ENCODE assay signal across 17 cellular contexts in the genomic region with DNA sequence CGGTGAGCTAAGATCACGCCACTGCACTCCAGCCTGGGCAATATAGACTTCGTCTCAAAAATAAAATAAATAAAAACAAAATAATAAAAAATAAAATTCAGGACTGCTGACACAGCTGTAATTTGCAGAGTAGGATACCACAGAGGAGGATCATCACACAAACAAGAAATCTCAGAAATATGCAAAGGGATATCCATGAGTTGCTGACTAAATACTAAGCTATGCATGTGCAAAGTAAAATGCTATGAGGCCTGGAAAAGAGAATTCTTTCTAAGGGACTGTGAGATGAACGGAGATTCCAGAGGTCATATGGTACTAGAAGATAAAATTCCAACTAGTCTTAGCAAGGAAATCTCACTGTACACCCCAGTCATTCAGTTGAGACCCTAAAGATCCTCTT.
DNase-seq lines count a peak whose midpoint lies in the region; ATAC-seq lines count a peak whose summit lies in the region.
"Had no signal": no experiment of that assay in that cellular context is flagged by ENCODE, and none has a peak within 500 bp of the region (broad histone marks: within the 10 kb centered on the region; RNA-seq: fewer than 3 reads in every experiment).

No MANE protein-coding gene starts in this region.

- no peak for ATAC-seq in GM18511 (IDR thresholded peaks at IDR 0.05; ENCODE audit: unreplicated experiment)

- intact Hi-C loops in posterior cingulate gyrus (cut with DNase I), result no loop called here
- intact Hi-C loops in activated T-helper 1 cell treated with anti-CD3 and anti-CD28 coated beads, Interleukin-12 subunit alpha, Interleukin-12 subunit beta, Interleukin-2, Interleukin-4 antibody, amounts not matched to agents 30 ng/mL and 10 ng/mL and 1 ng/mL, durations not matched to agents 14 hours and 24 hours and 36 hours (cut with micrococcal nuclease), result no loop called here

- no peak overlapping the region for H3K4me2 ChIP-seq in trophoblast cell (ENCODE audit: low read length)

- peaks cover 1% of the 10 kb centered on the region for H3K9me3 ChIP-seq in trophoblast cell (ENCODE audit: insufficient read depth, low read depth, low read length)
- H3K9me3 ChIP-seq: thyroid gland had no signal

- peaks cover 2 to 3% of the 10 kb centered on the region in 2 experiments for H3K4me1 ChIP-seq in trophoblast cell (ENCODE audit: control insufficient read depth in 1 of 2, insufficient read depth in 2 of 2, low read length in 2 of 2)
- H3K4me1 ChIP-seq: left ventricle myocardium inferior had no signal

- peak overlapping the region; percentile 54 for H3K27ac ChIP-seq in trophoblast cell (ENCODE audit: low read depth, low read length)
- H3K27ac ChIP-seq: left ventricle myocardium inferior, thyroid gland had no signal

- H4K12ac ChIP-seq in trophoblast cell (ENCODE audit: low read depth, low read length), result no peak overlapping the region

- no peaks in the 10 kb centered on the region for H3K27me3 Mint-ChIP-seq in activated T-helper 1 cell treated with anti-CD3 and anti-CD28 coated beads, Interleukin-12 subunit alpha, Interleukin-12 subunit beta, Interleukin-2, Interleukin-4 antibody, amounts not matched to agents 30 ng/mL and 10 ng/mL and 1 ng/mL, durations not matched to agents 14 hours and 24 hours and 36 hours (ENCODE audit: insufficient read depth)

- no peaks in the 10 kb centered on the region for H3K4me1 Mint-ChIP-seq in activated T-helper 1 cell treated with anti-CD3 and anti-CD28 coated beads, Interleukin-12 subunit alpha, Interleukin-12 subunit beta, Interleukin-2, Interleukin-4 antibody, amounts not matched to agents 30 ng/mL and 10 ng/mL and 1 ng/mL, durations not matched to agents 14 hours and 24 hours and 36 hours (ENCODE audit: low read depth)

- WGBS in trophoblast cell (ENCODE audit: extremely low coverage, insufficient coverage, insufficient read length), result no CpG with 5 or more reads among the region's 4 CpGs

- H4K8ac ChIP-seq in trophoblast cell (ENCODE audit: low read depth, low read length), result no peak overlapping the region

- H3K79me2 ChIP-seq in trophoblast cell (ENCODE audit: control insufficient read depth, insufficient read depth, low read length, poor library complexity), result no peaks in the 10 kb centered on the region

- no peak overlapping the region for H3K4me3 ChIP-seq in trophoblast cell (ENCODE audit: low read depth, low read length)
- H3K4me3 ChIP-seq: left ventricle myocardium inferior, thyroid gland had no signal

- no peak overlapping the region for H3K9ac ChIP-seq in trophoblast cell (ENCODE audit: low read length)

- H3K36me3 Mint-ChIP-seq in activated T-helper 1 cell treated with anti-CD3 and anti-CD28 coated beads, Interleukin-12 subunit alpha, Interleukin-12 subunit beta, Interleukin-2, Interleukin-4 antibody, amounts not matched to agents 30 ng/mL and 10 ng/mL and 1 ng/mL, durations not matched to agents 14 hours and 24 hours and 36 hours (ENCODE audit: low read depth), result peaks cover 3% of the 10 kb centered on the region

- no peak overlapping the region for H2BK12ac ChIP-seq in trophoblast cell (ENCODE audit: low read length)

- no peak overlapping the region for H2AK5ac ChIP-seq in trophoblast cell (ENCODE audit: low read length)

- no peak overlapping the region for H3K4me3 Mint-ChIP-seq in activated T-helper 1 cell treated with anti-CD3 and anti-CD28 coated beads, Interleukin-12 subunit alpha, Interleukin-12 subunit beta, Interleukin-2, Interleukin-4 antibody, amounts not matched to agents 30 ng/mL and 10 ng/mL and 1 ng/mL, durations not matched to agents 14 hours and 24 hours and 36 hours
- H3K4me3 Mint-ChIP-seq: activated naive CD4-positive, alpha-beta T cell treated with anti-CD3 and anti-CD28 coated beads for 36 hours; T-helper 2 cell treated with Interferon-gamma antibody and Interleukin-4, amounts not matched to agents 5 μg/mL and 100 μg/mL, for 36 hours had no signal

- DNase-seq in EL (peak; percentile 91), RPMI7951 (ENCODE audit: low read depth) (peak; percentile 43), fibroblast of gingiva (ENCODE audit: low read depth) (peak; percentile 54), trophoblast cell (peak; percentile 26 to 86), posterior cingulate gyrus (no peak), DMS53 (lab: John Stamatoyannopoulos, UW) (no peak)
- DNase-seq in activated T-helper 1 cell treated with anti-CD3 and anti-CD28 coated beads, Interleukin-12 subunit alpha, Interleukin-12 subunit beta, Interleukin-2, Interleukin-4 antibody, amounts not matched to agents 30 ng/mL and 10 ng/mL and 1 ng/mL, durations not matched to agents 14 hours and 24 hours and 36 hours (ENCODE audit: low spot score), result no peak
- DNase-seq: activated naive CD4-positive, alpha-beta T cell treated with anti-CD3 and anti-CD28 coated beads for 36 hours; DMS79; left ventricle myocardium inferior; NCI-H2227 treated with DMSO at 0.1 percent for 48 hours; NK-92 treated with Interleukin-12 subunit alpha and Interleukin-12 subunit beta, amount 100 ng/mL, for 24 hours; SHP77; small intestine; thyroid gland had no signal

- H2BK120ac ChIP-seq in trophoblast cell (ENCODE audit: insufficient read depth, low read length, poor library complexity), result no peak overlapping the region

- no peak overlapping the region for H3K14ac ChIP-seq in trophoblast cell (ENCODE audit: low read length)

- H3K27me3 ChIP-seq in trophoblast cell (ENCODE audit: insufficient read depth, low read length), result no peaks in the 10 kb centered on the region
- H3K27me3 ChIP-seq: thyroid gland had no signal

- H3K4ac ChIP-seq in trophoblast cell (ENCODE audit: low read depth, low read length), result no peak overlapping the region

- H3K23ac ChIP-seq in trophoblast cell (ENCODE audit: low read length), result no peak overlapping the region

- peaks cover 25% of the 10 kb centered on the region for H3K9me3 Mint-ChIP-seq in activated T-helper 1 cell treated with anti-CD3 and anti-CD28 coated beads, Interleukin-12 subunit alpha, Interleukin-12 subunit beta, Interleukin-2, Interleukin-4 antibody, amounts not matched to agents 30 ng/mL and 10 ng/mL and 1 ng/mL, durations not matched to agents 14 hours and 24 hours and 36 hours

- no peak overlapping the region for H3K27ac Mint-ChIP-seq in activated T-helper 1 cell treated with anti-CD3 and anti-CD28 coated beads, Interleukin-12 subunit alpha, Interleukin-12 subunit beta, Interleukin-2, Interleukin-4 antibody, amounts not matched to agents 30 ng/mL and 10 ng/mL and 1 ng/mL, durations not matched to agents 14 hours and 24 hours and 36 hours
- H3K27ac Mint-ChIP-seq: activated naive CD4-positive, alpha-beta T cell treated with anti-CD3 and anti-CD28 coated beads for 36 hours; T-helper 2 cell treated with Interferon-gamma antibody and Interleukin-4, amounts not matched to agents 5 μg/mL and 100 μg/mL, for 36 hours had no signal

- H3K36me3 ChIP-seq in trophoblast cell (ENCODE audit: control insufficient read depth in 1 of 2, insufficient read depth in 2 of 2, low read length in 2 of 2), result no peaks in the 10 kb centered on the region
- H3K36me3 ChIP-seq: left ventricle myocardium inferior, thyroid gland had no signal

- no peak overlapping the region for H2BK5ac ChIP-seq in trophoblast cell (ENCODE audit: low read depth, low read length, poor library complexity)

- H3K18ac ChIP-seq in trophoblast cell (ENCODE audit: low read length), result no peak overlapping the region

- no peak overlapping the region for H4K91ac ChIP-seq in trophoblast cell (ENCODE audit: low read depth, low read length)

- H2AFZ ChIP-seq in trophoblast cell (ENCODE audit: insufficient read depth, low read length, poor library complexity), result no peak overlapping the region

- H3K79me1 ChIP-seq in trophoblast cell (ENCODE audit: low read length), result no peaks in the 10 kb centered on the region

Comparison
In these comparisons a context has a peak if more than half of its experiments do, and no peak if none do; other contexts are left out.
1. DNase-seq: peak in EL (single experiment), RPMI7951 (single experiment), fibroblast of gingiva (single experiment) and trophoblast cell (2 of 2); none in posterior cingulate gyrus (0 of 10), DMS53 (single experiment) and activated T-helper 1 cell treated with anti-CD3 and anti-CD28 coated beads, Interleukin-12 subunit alpha, Interleukin-12 subunit beta, Interleukin-2, Interleukin-4 antibody, amounts not matched to agents 30 ng/mL and 10 ng/mL and 1 ng/mL, durations not matched to agents 14 hours and 24 hours and 36 hours (single experiment).